Comparison of ENCODE assay signal across 15 cellular contexts in genomic region chr2:150410809-150411208, GRCh38.
DNase-seq lines count a peak whose midpoint lies in the region; ATAC-seq, FAIRE-seq and TF ChIP-seq lines count a peak whose summit lies in the region.
"Had no signal": no experiment of that assay in that cellular context is flagged by ENCODE, and none has a peak within 500 bp of the region (broad histone marks: within the 10 kb centered on the region; RNA-seq: fewer than 3 reads in every experiment).

No MANE protein-coding gene starts in this region.

- no peaks in the 10 kb centered on the region for H3K36me3 ChIP-seq in suprapubic skin
- H3K36me3 ChIP-seq in psoas muscle (ENCODE audit: insufficient read depth in 1 of 2, low read depth in 1 of 2), result no peaks in the 10 kb centered on the region
- H3K36me3 ChIP-seq: gastroesophageal sphincter had no signal

- CTCF ChIA-PET in WTC11 (lab: Charles Lee), result interaction anchor here (0.9 kb wide), 1 partner anchor 14 kb away, joined by 4 read pairs; no protein-coding TSS in a partner anchor

- no peak overlapping the region for H3K4me3 ChIP-seq in suprapubic skin
- H3K4me3 ChIP-seq in psoas muscle, result no peak overlapping the region
- H3K4me3 ChIP-seq: gastroesophageal sphincter had no signal

- H3K4me3 Mint-ChIP-seq in activated CD4-positive, alpha-beta T cell treated with anti-CD3 and anti-CD28 coated beads, Interleukin-2, amount 10 ng/mL, durations not matched to agents 24 days and 14 days, result no peak overlapping the region
- no peak overlapping the region for H3K4me3 Mint-ChIP-seq in WTC11
- H3K4me3 Mint-ChIP-seq: naive B cell had no signal

- no peak for TF ChIP-seq EP300 in suprapubic skin (IDR thresholded peaks at IDR 0.05)

- no peak for TF ChIP-seq POLR2A in suprapubic skin (IDR thresholded peaks at IDR 0.05)

- H3K4me1 Mint-ChIP-seq in activated CD4-positive, alpha-beta T cell treated with anti-CD3 and anti-CD28 coated beads, Interleukin-2, amount 10 ng/mL, durations not matched to agents 24 days and 14 days, result no peaks in the 10 kb centered on the region
- H3K4me1 Mint-ChIP-seq in WTC11, result peaks cover 24% of the 10 kb centered on the region
- H3K4me1 Mint-ChIP-seq: naive B cell had no signal

- no peaks in the 10 kb centered on the region for H3K9me3 Mint-ChIP-seq in activated CD4-positive, alpha-beta T cell treated with anti-CD3 and anti-CD28 coated beads, Interleukin-2, amount 10 ng/mL, durations not matched to agents 24 days and 14 days
- H3K9me3 Mint-ChIP-seq in WTC11, result peaks cover 18% of the 10 kb centered on the region

- H3K36me3 Mint-ChIP-seq in activated CD4-positive, alpha-beta T cell treated with anti-CD3 and anti-CD28 coated beads, Interleukin-2, amount 10 ng/mL, durations not matched to agents 24 days and 14 days (ENCODE audit: low read depth), result no peaks in the 10 kb centered on the region
- peaks cover 10% of the 10 kb centered on the region for H3K36me3 Mint-ChIP-seq in WTC11
- H3K36me3 Mint-ChIP-seq: naive B cell had no signal

- H3K27ac Mint-ChIP-seq in activated CD4-positive, alpha-beta T cell treated with anti-CD3 and anti-CD28 coated beads, Interleukin-2, amount 10 ng/mL, durations not matched to agents 24 days and 14 days, result no peak overlapping the region
- H3K27ac Mint-ChIP-seq in WTC11, result peak overlapping the region; percentile 98
- H3K27ac Mint-ChIP-seq: naive B cell had no signal

- H3K4me1 ChIP-seq in suprapubic skin (no peaks in the 10 kb centered on the region), psoas muscle (no peaks in the 10 kb centered on the region)
- H3K4me1 ChIP-seq: gastroesophageal sphincter had no signal

- H3K27me3 ChIP-seq in suprapubic skin, result no peaks in the 10 kb centered on the region
- no peaks in the 10 kb centered on the region for H3K27me3 ChIP-seq in psoas muscle (ENCODE audit: insufficient read depth in 3 of 3, low read length in 2 of 3)
- H3K27me3 ChIP-seq: gastroesophageal sphincter had no signal

- no peak for FAIRE-seq in urothelium cell line (lab: Jason Lieb, UNC)
- FAIRE-seq: bronchial epithelial cell had no signal

- intact Hi-C loops in activated CD4-positive, alpha-beta T cell treated with anti-CD3 and anti-CD28 coated beads, Interleukin-2, amount 10 ng/mL, durations not matched to agents 24 days and 14 days (cut with micrococcal nuclease), result no loop called here
- intact Hi-C loops in psoas muscle (cut with DNase I), result no loop called here

- peak; percentile 98 for ATAC-seq in WTC11
- ATAC-seq in psoas muscle, result no peak
- ATAC-seq: gastroesophageal sphincter had no signal

- H3K9me3 ChIP-seq in suprapubic skin, result no peaks in the 10 kb centered on the region
- H3K9me3 ChIP-seq in psoas muscle, result no peaks in the 10 kb centered on the region
- H3K9me3 ChIP-seq: gastroesophageal sphincter had no signal

- peak; percentile 28 for DNase-seq in activated CD4-positive, alpha-beta T cell treated with anti-CD3 and anti-CD28 coated beads, Interleukin-2, amount 10 ng/mL, durations not matched to agents 24 days and 14 days
- DNase-seq in activated CD4-positive, alpha-beta T cell treated with anti-CD3 and anti-CD28 coated beads, Interleukin-2, amount 50 U/mL, for 1 hour, result no peak
- peak; percentile 20 for DNase-seq in WTC11 (ENCODE audit: low spot score)
- peak; percentile 59 for DNase-seq in iPS-NIHi11 (ENCODE audit: low spot score)
- DNase-seq in urothelium cell line (ENCODE audit: low spot score), result peak; percentile 63
- DNase-seq in suprapubic skin (ENCODE audit: low spot score in 2 of 2), result no peak
- DNase-seq in OCI-M2 (lab: John Stamatoyannopoulos, UW; ENCODE audit: unreplicated experiment), result no peak
- DNase-seq in psoas muscle, result no peak
- DNase-seq: Kasumi-1, naive B cell, NCI-H510A, T-helper 2 cell had no signal

- POLR2A ChIA-PET in WTC11 (lab: Charles Lee), result interaction anchor here (1.0 kb wide), 1 partner anchor 75 kb away, joined by 3 read pairs; no protein-coding TSS in a partner anchor

- H3K27ac ChIP-seq in suprapubic skin, result no peak overlapping the region
- no peak overlapping the region for H3K27ac ChIP-seq in psoas muscle
- H3K27ac ChIP-seq: 22Rv1, gastroesophageal sphincter had no signal

- TF ChIP-seq CTCF in WTC11 (IDR thresholded peaks at IDR 0.05) (no peak), suprapubic skin (IDR thresholded peaks at IDR 0.05) (no peak), psoas muscle (IDR thresholded peaks at IDR 0.05) (no peak)

- WGBS in suprapubic skin, result 92% methylated on average over 3 of the region's 3 CpGs
- WGBS in psoas muscle, 3 donors, result 80 to 84% (median 82%) methylated on average over 3 of the region's 3 CpGs

- H3K27me3 Mint-ChIP-seq in activated CD4-positive, alpha-beta T cell treated with anti-CD3 and anti-CD28 coated beads, Interleukin-2, amount 10 ng/mL, durations not matched to agents 24 days and 14 days, result no peaks in the 10 kb centered on the region
- no peaks in the 10 kb centered on the region; the same call in 1 of the 2 replicates for H3K27me3 Mint-ChIP-seq in WTC11 (ENCODE audit: low read depth)
- H3K27me3 Mint-ChIP-seq: naive B cell had no signal

TF ChIP-seq in WTC11, 78 proteins besides CTCF, POLR2A, EP300 and RAD21:
- TF ChIP-seq FOXK1 (CRISPR knock-in tag; IDR thresholded peaks at IDR 0.05) (no peak), MAX (CRISPR knock-in tag; IDR thresholded peaks at IDR 0.05) (peak; percentile 81), ZNF532 (CRISPR knock-in tag; IDR thresholded peaks at IDR 0.05; ENCODE audit: borderline replicate concordance) (0 out of 2 replicates have a peak, but pooled peaks have one; percentile 70), ETV6 (CRISPR knock-in tag; IDR thresholded peaks at IDR 0.05) (0 out of 2 replicates have a peak, but pooled peaks have one; percentile 29), TEAD1 (CRISPR knock-in tag; IDR thresholded peaks at IDR 0.05) (peak; percentile 99), MYBL2 (CRISPR knock-in tag; IDR thresholded peaks at IDR 0.05) (no peak), TEAD4 (CRISPR knock-in tag; IDR thresholded peaks at IDR 0.05) (peak; percentile 96)

Comparison
In these comparisons a context has a peak if more than half of its experiments do, and no peak if none do; other contexts are left out.
1. DNase-seq: peak in activated CD4-positive, alpha-beta T cell treated with anti-CD3 and anti-CD28 coated beads, Interleukin-2, amount 10 ng/mL, durations not matched to agents 24 days and 14 days (single experiment), WTC11 (single experiment), iPS-NIHi11 (single experiment) and urothelium cell line (single experiment); none in activated CD4-positive, alpha-beta T cell treated with anti-CD3 and anti-CD28 coated beads, Interleukin-2, amount 50 U/mL, for 1 hour (single experiment), suprapubic skin (0 of 2), OCI-M2 (single experiment) and psoas muscle (0 of 2).